ENCODE assay signal across 2 cellular contexts in the genomic region with DNA sequence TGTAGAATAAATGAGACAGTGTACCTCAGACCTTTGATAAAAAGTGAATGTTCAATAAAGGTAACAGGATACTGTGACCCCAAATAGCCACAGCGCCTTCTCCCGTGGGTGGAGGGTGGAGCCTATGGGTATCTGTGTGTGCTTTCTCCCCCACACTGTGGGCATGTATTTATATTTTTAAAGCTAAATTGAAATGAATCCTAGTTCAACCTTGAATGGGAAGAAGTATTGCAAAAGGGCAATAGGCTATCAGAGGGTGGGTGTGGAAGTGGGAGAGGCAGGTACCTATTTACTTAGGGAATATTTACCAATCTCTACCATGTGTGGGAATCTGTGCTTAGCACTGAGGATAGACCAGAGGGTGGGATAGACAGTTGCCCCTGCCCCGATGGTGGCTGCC.
TF ChIP-seq lines count a peak whose summit lies in the region.

No MANE protein-coding gene starts in this region.

TF ChIP-seq in A549, 52 proteins besides CTCF, POLR2A, EP300 and RAD21 (continued from another document):
- no peak for TF ChIP-seq PBX3 (IDR thresholded peaks at IDR 0.05)
- TF ChIP-seq ZFP36 (IDR thresholded peaks at IDR 0.05; ENCODE audit: borderline replicate concordance, partially characterized antibody) = no peak
- TF ChIP-seq NFE2L2 (conservative IDR thresholded peaks at IDR 0.05; ENCODE audit: low read length) = no peak
- TF ChIP-seq FOSL2 (IDR thresholded peaks at IDR 0.05) = no peak
- no peak for TF ChIP-seq FOSL2 (CRISPR knock-in tag; IDR thresholded peaks at IDR 0.05)
- no peak for TF ChIP-seq HOXA7 (CRISPR knock-in tag; IDR thresholded peaks at IDR 0.05)
- TF ChIP-seq NPAS2 (CRISPR knock-in tag; IDR thresholded peaks at IDR 0.05; ENCODE audit: borderline replicate concordance) = no peak
- TF ChIP-seq FOXS1 (CRISPR knock-in tag; IDR thresholded peaks at IDR 0.05) = no peak
- no peak for TF ChIP-seq CHD4 (IDR thresholded peaks at IDR 0.05; ENCODE audit: borderline replicate concordance)
- TF ChIP-seq RARB (CRISPR knock-in tag; IDR thresholded peaks at IDR 0.05) = no peak
- TF ChIP-seq JUN (IDR thresholded peaks at IDR 0.05) = no peak

TF ChIP-seq in HCT116, 20 proteins besides CTCF, POLR2A, EP300 and RAD21 (continued from another document):
- TF ChIP-seq REST (IDR thresholded peaks at IDR 0.05; ENCODE audit: low read depth) (no peak), CEBPB (IDR thresholded peaks at IDR 0.05; ENCODE audit: low read depth) (no peak), ZBTB33 (IDR thresholded peaks at IDR 0.05; ENCODE audit: extremely low read depth, insufficient replicate concordance, low read length) (no peak), EZH2phosphoT487 (IDR thresholded peaks at IDR 0.05; ENCODE audit: borderline replicate concordance) (no peak)
- TF ChIP-seq, protein P1, sequence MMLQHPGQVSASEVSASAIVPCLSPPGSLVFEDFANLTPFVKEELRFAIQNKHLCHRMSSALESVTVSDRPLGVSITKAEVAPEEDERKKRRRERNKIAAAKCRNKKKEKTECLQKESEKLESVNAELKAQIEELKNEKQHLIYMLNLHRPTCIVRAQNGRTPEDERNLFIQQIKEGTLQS (IDR thresholded peaks at IDR 0.05) = no peak
